ENCODE assay signal across 18 cellular contexts in the genomic region with DNA sequence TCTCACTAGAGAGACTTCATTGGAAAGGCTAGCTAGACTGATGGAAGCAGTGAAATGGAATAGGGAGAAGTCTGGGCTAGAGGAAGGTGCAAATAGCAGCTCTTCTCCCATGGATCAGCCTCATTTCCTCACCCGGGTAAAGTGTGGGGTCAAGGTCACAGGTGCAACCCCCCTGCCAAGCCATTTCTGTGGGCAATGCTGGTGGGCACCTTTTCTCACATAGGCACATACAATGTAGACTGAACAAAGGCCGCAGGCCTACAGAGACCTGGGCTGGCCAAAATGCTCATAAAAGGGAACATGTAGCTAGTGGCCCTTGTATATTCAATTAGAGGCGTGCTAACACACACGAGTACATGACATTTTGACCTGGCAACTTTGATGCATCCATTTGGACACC.
"Had no signal": no experiment of that assay in that cellular context is flagged by ENCODE, and none has a peak within 500 bp of the region (broad histone marks: within the 10 kb centered on the region; RNA-seq: fewer than 3 reads in every experiment).

No MANE protein-coding gene starts in this region.

- H3K9ac ChIP-seq: SK-N-SH had no signal

- H3K9me3 ChIP-seq: MG63, SK-N-SH had no signal

- DNase-seq: KBM-7, MG63, NCI-H1092, NCI-H1105 treated with DMSO at 0.1 percent for 48 hours, NCI-H1436, NCI-H187, NCI-H2029, NCI-H2081 treated with DMSO at 0.1 percent for 48 hours, NCI-H2171, NCI-H226, NCI-H446, NCI-H510A, NCI-H524 treated with DMSO at 0.1 percent for 48 hours, NCI-H69, NCI-H774, RPMI8226, SHP77, SK-N-SH had no signal

- H3K36me3 ChIP-seq: MG63 had no signal

- H3K4me3 ChIP-seq: MG63 had no signal

- H3K27me3 ChIP-seq: MG63 had no signal
